ENCODE assay signal across 20 cellular contexts in the genomic region with DNA sequence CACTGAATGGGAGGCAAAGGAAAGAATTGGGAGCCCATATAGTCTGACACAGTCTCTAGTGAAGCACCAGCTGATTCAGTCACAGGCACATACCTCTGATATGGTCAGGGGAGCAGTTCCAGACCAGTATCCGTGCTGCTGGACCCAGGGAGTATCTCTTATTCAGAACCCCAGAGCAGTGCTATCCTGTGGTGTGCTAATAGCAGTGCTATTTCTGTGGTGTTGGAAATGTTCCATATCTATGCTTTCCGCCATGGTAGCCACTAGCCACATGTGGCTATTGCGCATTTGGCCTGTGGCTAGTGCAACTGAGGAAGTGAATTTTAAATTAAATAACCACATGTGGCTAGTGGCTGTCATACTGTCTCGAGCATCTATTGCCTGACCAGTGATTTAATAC. TPM values are rescaled to one million over a fixed set of nuclear protein-coding genes. Genes with fewer than 3 reads are reported as not detected.
DNase-seq lines count a peak whose midpoint lies in the region; ATAC-seq, FAIRE-seq and TF ChIP-seq lines count a peak whose summit lies in the region.
"Had no signal": no experiment of that assay in that cellular context is flagged by ENCODE, and none has a peak within 500 bp of the region (broad histone marks: within the 10 kb centered on the region; RNA-seq: fewer than 3 reads in every experiment).

No MANE protein-coding gene starts in this region.

- TF ChIP-seq POLR2A in K562 (conservative IDR thresholded peaks at IDR 0.05) = no peak

- CTCF ChIA-PET in K562 (lab: Yijun Ruan, JAX; ENCODE audit: low intra/inter-chr PET ratio) = no interaction called here

- H3K4me3 ChIP-seq in heart right ventricle (no peak overlapping the region), K562 (no peak overlapping the region), WERI-Rb-1 (ENCODE audit: low read depth, low read length) (no peak overlapping the region)
- H3K4me3 ChIP-seq: Peyer's patch had no signal

- TF ChIP-seq CTCF in heart right ventricle (IDR thresholded peaks at IDR 0.05) (no peak), K562 (IDR thresholded peaks at IDR 0.05 in 2 of 3, conservative IDR thresholded peaks at IDR 0.05 in 1 of 3; ENCODE audit: insufficient read depth in 2 of 3, low read depth in 1 of 3, low read length in 3 of 3) (no peak), mesothelial cell of epicardium (IDR thresholded peaks at IDR 0.05; ENCODE audit: unreplicated experiment) (no peak), WERI-Rb-1 (IDR thresholded peaks at IDR 0.05; ENCODE audit: low read depth, low read length) (no peak)

- no peak overlapping the region for H3K4me3 Mint-ChIP-seq in mesothelial cell of epicardium
- H3K4me3 Mint-ChIP-seq: CD4-positive, CD25-positive, alpha-beta regulatory T cell had no signal

- in situ Hi-C loops in K562 (cut with MboI) = no loop called here

- H3K9me3 Mint-ChIP-seq in mesothelial cell of epicardium = no peaks in the 10 kb centered on the region

- no peak overlapping the region for H3K9ac ChIP-seq in K562 (ENCODE audit: insufficient read depth in 1 of 2, low read depth in 2 of 2, low read length in 2 of 2)

- TF ChIP-seq EP300 in K562 (IDR thresholded peaks at IDR 0.05; ENCODE audit: low read length) = no peak

- peaks cover 9% of the 10 kb centered on the region for H3K36me3 Mint-ChIP-seq in mesothelial cell of epicardium
- H3K36me3 Mint-ChIP-seq: CD4-positive, CD25-positive, alpha-beta regulatory T cell had no signal

- intact Hi-C loops in heart right ventricle (cut with DNase I) (no loop called here), left cardiac atrium (cut with DNase I) (no loop called here), K562 (cut with micrococcal nuclease) (no loop called here)

- H3K27ac ChIP-seq in heart right ventricle (peak overlapping the region in 6 of 10 donors; percentile 28 to 44 (median 35)), K562 (ENCODE audit: extremely low read depth, low read depth, low read length) (no peak overlapping the region), WERI-Rb-1 (no peak overlapping the region)
- H3K27ac ChIP-seq: Peyer's patch had no signal

- FAIRE-seq in K562 (lab: Jason Lieb, UNC) = no peak
- FAIRE-seq: H1 had no signal

- no peaks in the 10 kb centered on the region for H3K9me1 ChIP-seq in K562 (ENCODE audit: control insufficient read depth, insufficient read depth, low read length)

- H3K27me3 Mint-ChIP-seq in mesothelial cell of epicardium (ENCODE audit: low read depth) = no peaks in the 10 kb centered on the region
- H3K27me3 Mint-ChIP-seq: CD4-positive, CD25-positive, alpha-beta regulatory T cell had no signal

- H2AFZ ChIP-seq in K562 (ENCODE audit: low read depth, low read length) = no peak overlapping the region

- no peak for DNase-seq in heart right ventricle
- no peak for DNase-seq in left cardiac atrium
- peak; percentile 70 for DNase-seq in OCI-M1 (lab: John Stamatoyannopoulos, UW)
- no peak for DNase-seq in K562 (ENCODE audit: extremely low read depth in 1 of 4, low spot score in 3 of 4)
- DNase-seq in mesothelial cell of epicardium (ENCODE audit: low spot score in 2 of 2, unreplicated experiment in 2 of 2) = no peak
- DNase-seq in Ammon's horn (ENCODE audit: low spot score) = no peak
- DNase-seq in WERI-Rb-1 = no peak
- DNase-seq: Calu3; CD4-positive, CD25-positive, alpha-beta regulatory T cell; DMS53; KG1; NCI-H1105; NCI-H1694; NCI-H2227 treated with DMSO at 0.1 percent for 48 hours; NCI-H524 treated with DMSO at 0.1 percent for 48 hours; NK-92 treated with Interleukin-12 subunit alpha and Interleukin-12 subunit beta, amount 100 ng/mL, for 24 hours; Peyer's patch; SHP77 treated with DMSO at 0.1 percent for 48 hours; SW 1271 had no signal

- H4K20me1 ChIP-seq in K562 (replicated peaks; ENCODE audit: control insufficient read depth, insufficient read depth, low read length) = peaks cover 3% of the 10 kb centered on the region

- peaks cover 4% of the 10 kb centered on the region for H3K4me1 Mint-ChIP-seq in mesothelial cell of epicardium

- POLR2A ChIA-PET in K562 (lab: Yijun Ruan, JAX) = interaction anchor here (0.7 to 2.4 kb wide), 2 partner anchors 9 to 11 kb away, joined by 3 to 7 read pairs; a partner anchor contains a TSS

- H3K27ac Mint-ChIP-seq in mesothelial cell of epicardium = no peak overlapping the region
- H3K27ac Mint-ChIP-seq: CD4-positive, CD25-positive, alpha-beta regulatory T cell had no signal

- H3K27me3 ChIP-seq in heart right ventricle (no peaks in the 10 kb centered on the region), K562 (ENCODE audit: control insufficient read depth in 2 of 2, insufficient read depth in 2 of 2, low read length in 2 of 2) (peaks cover 22% of the 10 kb centered on the region in 2 experiments), WERI-Rb-1 (ENCODE audit: insufficient read depth, low read depth, severe bottlenecking) (no peaks in the 10 kb centered on the region)
- H3K27me3 ChIP-seq: Peyer's patch had no signal

- H3K4me1 ChIP-seq in heart right ventricle = peaks cover 0 to 40% (median 20%) of the 10 kb centered on the region in 9 donors
- no peaks in the 10 kb centered on the region for H3K4me1 ChIP-seq in K562 (replicated peaks in 1 of 2; ENCODE audit: control insufficient read depth in 2 of 2, insufficient read depth in 2 of 2, low read length in 2 of 2)
- H3K4me1 ChIP-seq: Peyer's patch had no signal

- no peaks in the 10 kb centered on the region for H3K9me3 ChIP-seq in heart right ventricle
- no peaks in the 10 kb centered on the region for H3K9me3 ChIP-seq in K562 (replicated peaks; ENCODE audit: control insufficient read depth, insufficient read depth, low read depth, low read length)
- no peaks in the 10 kb centered on the region for H3K9me3 ChIP-seq in WERI-Rb-1 (ENCODE audit: severe bottlenecking)
- H3K9me3 ChIP-seq: Peyer's patch had no signal

- peaks cover 0 to 3% (median 0%) of the 10 kb centered on the region in 9 donors for H3K36me3 ChIP-seq in heart right ventricle
- H3K36me3 ChIP-seq in K562 (ENCODE audit: control insufficient read depth, insufficient read depth, low read length) = no peaks in the 10 kb centered on the region
- H3K36me3 ChIP-seq in WERI-Rb-1 = no peaks in the 10 kb centered on the region
- H3K36me3 ChIP-seq: Peyer's patch had no signal

- H3K79me2 ChIP-seq in K562 (ENCODE audit: control insufficient read depth, insufficient read depth, low read length) = no peaks in the 10 kb centered on the region

- H3K4me2 ChIP-seq in K562 (ENCODE audit: insufficient read depth, low read length) = no peak overlapping the region

- WGBS in heart right ventricle, 2 donors = 57 to 67% methylated on average over 4 of the region's 4 CpGs
- WGBS in K562 (ENCODE audit: insufficient coverage, low coverage, missing lambda C conversion rate) = 21% methylated on average over 4 of the region's 4 CpGs

- TF ChIP-seq RAD21 in K562 (CRISPR knock-in tag; conservative IDR thresholded peaks at IDR 0.05 in 1 of 2, IDR thresholded peaks at IDR 0.05 in 1 of 2) = no peak

- BruUV-seq in K562 (replicated peaks; lab: Mats Ljungman, UMichigan) = no TSS peak

- ATAC-seq in heart right ventricle = peak in 7 of 8 donors; percentile 34 to 79 (median 64)
- ATAC-seq in left cardiac atrium = no peak
- no peak; the same call in 2 of the 3 replicates for ATAC-seq in K562

TF ChIP-seq in K562, 482 proteins besides CTCF, POLR2A, EP300 and RAD21 (continues in another document):
- TF ChIP-seq PTBP1 (IDR thresholded peaks at IDR 0.05; ENCODE audit: low read depth, low read length) = no peak

RNA-seq across cellular contexts. Expression of a gene that starts 11.0 kb away (rescaled TPM):
- 10 to 100 TPM in 4 of 10 donors, 1 to 10 TPM in 6; 4.9 to 18.8 (median 9.0) TPM for total RNA-seq in heart right ventricle
- polyA plus RNA-seq in heart right ventricle = 1 to 10 TPM; 1.2 to 5.6 TPM
- total RNA-seq in left cardiac atrium = under 1 TPM; 0.13 to 0.44 TPM
- not detected in 2 replicates for total RNA-seq in K562 (2011; cell fraction: chromatin; rRNA removed; ENCODE audit: low replicate concordance)
- not detected in 2 replicates for total RNA-seq in K562 (2011; cell fraction: nucleolus; rRNA removed)
- total RNA-seq in K562 (2011; cell fraction: nucleoplasm; rRNA removed) = not detected in 2 replicates
- not detected in 2 replicates for total RNA-seq in K562 (2014; rRNA removed)
- not detected in 2 replicates for total RNA-seq in K562 (2014; rRNA removed; fragmentation: Illumina TruSeq; extraction: Trizol)
- not detected in 2 replicates for total RNA-seq in K562 (2015; rRNA removed; fragmentation: Illumina TruSeq; extraction: Trizol)
- 0.02 TPM in 1 of 2 replicates, not detected in the other for total RNA-seq in K562 (2021)
- not detected in 2 replicates for polyA plus RNA-seq in K562 (2011; rRNA removed)
- not detected in 2 replicates for polyA plus RNA-seq in K562 (2011; cell fraction: cytosol; rRNA removed)
- polyA plus RNA-seq in K562 (2011; cell fraction: nucleus; rRNA removed) = not detected in 2 replicates
- 0.08 and 0.19 TPM in 2 replicates for polyA plus RNA-seq in K562 (2012)
- polyA plus RNA-seq in K562 (2014; fragmentation: Illumina TruSeq; extraction: Trizol) = not detected in 2 replicates
- under 1 TPM; 0.01 to 0.11 TPM for polyA plus RNA-seq in K562 (2014; fragmentation: Nextera tagmentation; extraction: Ambion mirVana)
- polyA plus RNA-seq in K562 (2014; rRNA removed) = not detected in 2 replicates
- not detected in 2 replicates for polyA minus RNA-seq in K562 (2011; rRNA and poly(A)+ RNA removed)
- polyA minus RNA-seq in K562 (2011; cell fraction: cytosol; rRNA and poly(A)+ RNA removed) = not detected in 2 replicates
- polyA minus RNA-seq in K562 (2011; cell fraction: nucleus; rRNA and poly(A)+ RNA removed) = not detected in 2 replicates
- total RNA-seq in mesothelial cell of epicardium = 51.9 to 54.8 TPM (median 53.2 TPM) in 3 replicates
- total RNA-seq: CD4-positive, CD25-positive, alpha-beta regulatory T cell; Peyer's patch had no signal

RNA-seq across cellular contexts. Expression of a gene that starts 34.8 kb away (rescaled TPM):
- total RNA-seq in heart right ventricle (10 to 100 TPM; 29.8 to 48.9 (median 37.8) TPM), left cardiac atrium (10 to 100 TPM; 24.1 to 26.4 TPM), K562 (2014; rRNA removed) (10.7 and 13.1 TPM in 2 replicates), K562 (2014; rRNA removed; fragmentation: Illumina TruSeq; extraction: Trizol) (3.9 and 4.4 TPM in 2 replicates), K562 (2015; rRNA removed; fragmentation: Illumina TruSeq; extraction: Trizol) (4.3 and 5.0 TPM in 2 replicates), K562 (2021) (13.1 and 16.0 TPM in 2 replicates), mesothelial cell of epicardium (56.6 to 58.3 TPM (median 56.9 TPM) in 3 replicates)
- polyA plus RNA-seq in heart right ventricle (10 to 100 TPM; 17.9 to 67.1 TPM), K562 (2011; rRNA removed) (14.9 and 26.5 TPM in 2 replicates), K562 (2014; fragmentation: Illumina TruSeq; extraction: Trizol) (10.9 and 16.1 TPM in 2 replicates), K562 (2014; fragmentation: Nextera tagmentation; extraction: Ambion mirVana) (1 to 10 TPM; 1.2 to 1.3 TPM), K562 (2014; rRNA removed) (16.9 and 17.8 TPM in 2 replicates)
- 63.3 and 125 TPM in 2 replicates for total RNA-seq in K562 (2011; cell fraction: chromatin; rRNA removed; ENCODE audit: low replicate concordance)
- total RNA-seq in K562 (2011; cell fraction: nucleolus; rRNA removed) = 52.7 and 67.8 TPM in 2 replicates
- total RNA-seq in K562 (2011; cell fraction: nucleoplasm; rRNA removed) = 59.0 and 75.9 TPM in 2 replicates
- 13.5 and 17.8 TPM in 2 replicates for polyA plus RNA-seq in K562 (2011; cell fraction: cytosol; rRNA removed)
- 121 and 138 TPM in 2 replicates for polyA plus RNA-seq in K562 (2011; cell fraction: nucleus; rRNA removed)
- polyA plus RNA-seq in K562 (2012) = 11.7 and 27.2 TPM in 2 replicates
- polyA minus RNA-seq in K562 (2011; rRNA and poly(A)+ RNA removed) = 13.5 and 18.6 TPM in 2 replicates
- 3.8 and 11.0 TPM in 2 replicates for polyA minus RNA-seq in K562 (2011; cell fraction: cytosol; rRNA and poly(A)+ RNA removed)
- polyA minus RNA-seq in K562 (2011; cell fraction: nucleus; rRNA and poly(A)+ RNA removed) = 18.3 and 27.4 TPM in 2 replicates

Comparison
In these comparisons a context has a peak if more than half of its experiments do, and no peak if none do; other contexts are left out.
1. ATAC-seq: peak in heart right ventricle (7 of 8); none in left cardiac atrium (0 of 2) and K562 (single experiment).
2. RNA of a gene that starts 11.0 kb away (total RNA-seq): 51.9 to 54.8 TPM in mesothelial cell of epicardium and 4.9 to 18.8 TPM in heart right ventricle; 0.13 to 0.44 TPM in left cardiac atrium and 0.02 TPM in K562; every median in the first group is over 4 times any median in the second.
3. H3K27ac ChIP-seq: peak in heart right ventricle (6 of 10); none in K562 (single experiment) and WERI-Rb-1 (single experiment).